8 cellular contexts compared by ENCODE assay signal in genomic region chr2:42859006-42859552, GRCh38.
A peak's percentile ranks its signal among the peaks of the same experiment; 100 is the strongest.
DNase-seq lines count a peak whose midpoint lies in the region; ATAC-seq and TF ChIP-seq lines count a peak whose summit lies in the region.

No MANE protein-coding gene starts in this region.

- no peaks in the 10 kb centered on the region for H3K9me3 ChIP-seq in colonic mucosa
- no peaks in the 10 kb centered on the region for H3K9me3 ChIP-seq in mucosa of descending colon

- no peak overlapping the region for H3K9ac ChIP-seq in colonic mucosa (ENCODE audit: low read depth in 2 of 2, low read length in 2 of 2)

- peak; percentile 81 for TF ChIP-seq CTCF in AG09319 (IDR thresholded peaks at IDR 0.05; ENCODE audit: low read depth, low read length)
- TF ChIP-seq CTCF in GM13977 (IDR thresholded peaks at IDR 0.05; ENCODE audit: extremely low read depth, insufficient read depth, missing control alignments): peak; percentile 86
- peak; percentile 93 for TF ChIP-seq CTCF in colonic mucosa (IDR thresholded peaks at IDR 0.05)
- peak; percentile 84 for TF ChIP-seq CTCF in mucosa of descending colon (IDR thresholded peaks at IDR 0.05)

- ATAC-seq in mucosa of descending colon (peak; percentile 82), HG02571 (IDR thresholded peaks at IDR 0.05; ENCODE audit: unreplicated experiment) (no peak)

- peak; percentile 40 for DNase-seq in AG09319 (ENCODE audit: extremely low read depth, low read depth)
- DNase-seq in GM13977 (ENCODE audit: low spot score): peak; percentile 82
- peak; percentile 29 for DNase-seq in NCI-H2227 treated with DMSO at 0.1 percent for 48 hours (lab: John Stamatoyannopoulos, UW)
- peak; percentile 28 for DNase-seq in activated CD4-positive, alpha-beta T cell treated with anti-CD3 and anti-CD28 coated beads for 1 hour
- DNase-seq in colonic mucosa: peak; percentile 92
- peak in 1 of 3 donors; percentile 96 for DNase-seq in mucosa of descending colon
- peak; percentile 40 to 71 (median 50) for DNase-seq in stimulated activated naive CD4-positive, alpha-beta T cell (lab: John Stamatoyannopoulos, UW)

- H3K36me3 ChIP-seq in colonic mucosa (no peaks in the 10 kb centered on the region), mucosa of descending colon (ENCODE audit: low read depth) (no peaks in the 10 kb centered on the region)

- in situ Hi-C loops in GM13977 (cut with MboI; ENCODE audit: low pct_unique_long_range_greater_than_20kb, low sequenced_read_pairs, unreplicated experiment): no loop called here

- H3K4me1 ChIP-seq in colonic mucosa (no peaks in the 10 kb centered on the region), mucosa of descending colon (ENCODE audit: low read depth) (peaks cover 17% of the 10 kb centered on the region)

- intact Hi-C loops in colonic mucosa (cut with DNase I) (loop anchor here (5.0 to 10.0 kb wide), 3 partner anchors 78 to 626 kb away; no protein-coding TSS in a partner anchor), mucosa of descending colon (cut with DNase I, micrococcal nuclease) (no loop called here)

- no peak overlapping the region for H3K4me3 ChIP-seq in colonic mucosa
- H3K4me3 ChIP-seq in mucosa of descending colon: no peak overlapping the region

- no peaks in the 10 kb centered on the region for H3K27me3 ChIP-seq in colonic mucosa

- H3K27ac ChIP-seq in colonic mucosa: no peak overlapping the region
